In the genomic region with DNA sequence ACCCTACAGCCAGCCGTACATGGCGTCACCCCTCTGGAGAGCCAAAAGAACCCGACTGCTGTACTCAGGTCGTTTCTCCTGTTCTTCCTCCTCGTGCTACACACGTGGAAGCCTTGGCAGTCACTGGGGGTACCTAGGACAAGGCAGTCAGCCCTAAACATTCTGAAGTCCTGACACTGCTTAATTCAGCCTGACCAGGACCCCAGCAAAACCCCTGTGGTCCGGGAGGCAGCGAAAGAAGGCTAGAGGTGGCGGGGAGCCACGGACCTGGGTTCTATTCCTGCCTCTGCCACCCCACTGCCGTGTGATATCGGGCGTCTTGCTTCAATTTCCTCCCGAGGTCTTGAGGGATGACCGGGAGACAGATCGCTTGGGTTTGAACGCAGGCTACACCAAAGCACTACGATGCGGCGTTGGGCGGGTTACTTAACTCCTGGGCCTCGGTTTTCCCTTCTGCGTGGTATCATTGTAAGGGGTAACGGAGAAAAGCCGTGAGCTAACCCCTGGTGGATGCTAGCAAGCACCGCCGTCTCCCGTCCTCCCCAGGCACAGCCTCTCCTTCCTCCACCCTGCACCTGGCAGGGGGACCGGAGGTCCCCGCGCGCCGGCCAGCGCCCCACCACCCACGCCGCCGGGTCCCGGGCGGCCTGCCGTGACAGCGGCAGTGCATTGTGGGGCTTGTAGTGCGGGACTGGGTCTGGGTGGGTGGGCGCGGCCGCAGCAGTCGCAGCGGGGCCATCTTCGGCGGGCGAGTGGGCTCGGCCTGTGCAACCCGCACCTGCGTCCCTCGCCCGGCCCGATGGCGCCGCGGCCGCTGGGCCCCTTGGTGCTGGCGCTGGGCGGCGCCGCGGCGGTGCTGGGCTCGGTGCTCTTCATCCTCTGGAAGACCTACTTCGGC, we compare ENCODE assay signal across 8 cellular contexts. TPM values are rescaled to one million over a fixed set of nuclear protein-coding genes. Genes with fewer than 3 reads are reported as not detected.
DNase-seq lines count a peak whose midpoint lies in the region; ATAC-seq and TF ChIP-seq lines count a peak whose summit lies in the region.

TSS of gene ARL10 (plus strand) at position 723 of the 898 bp plus-strand sequence. CDS start at position 800, 77 bp downstream.

- intact Hi-C loops in CD4-positive, alpha-beta memory T cell (cut with micrococcal nuclease), result loop anchor here (1.0 kb wide), 1 partner anchor 23 kb away; the partner anchor contains the start of genes HIGD2A and NOP16
- intact Hi-C loops in heart left ventricle (cut with DNase I) (loop anchor here in 4 of 10 donors (5.0 to 10.0 kb wide), 5 partner anchors 32 to 280 kb away; partner anchors contain the start of genes CLTB (in 2 of the 4), FAF2 (in 1 of the 4), RNF44 (in 1 of the 4) and TSPAN17 (in 1 of the 4)), upper lobe of right lung (cut with DNase I) (no loop called here)

- H3K36me3 Mint-ChIP-seq in CD4-positive, alpha-beta memory T cell, result peaks cover 0 to 32% of the 10 kb centered on the region in 2 donors
- peaks cover 9 to 19% (median 12%) of the 10 kb centered on the region in 3 experiments for H3K36me3 Mint-ChIP-seq in H9 (ENCODE audit: insufficient read depth in 1 of 3, low read depth in 3 of 3)
- H3K36me3 Mint-ChIP-seq in activated naive CD8-positive, alpha-beta T cell, result peaks cover 9% of the 10 kb centered on the region

- no peak within 1 kb of the TSS for H4K91ac ChIP-seq in H9 (ENCODE audit: insufficient read length, low read depth, low read length)
- peak within 1 kb of the TSS; percentile 33 for H4K91ac ChIP-seq in trophoblast cell (ENCODE audit: low read depth, low read length)

- H4K20me1 ChIP-seq in H9 (ENCODE audit: control insufficient read depth, insufficient read depth, insufficient read length), result no peaks in the 10 kb centered on the region

- H3K14ac ChIP-seq in H9 (ENCODE audit: insufficient read depth, low read length), result peak within 1 kb of the TSS; percentile 73
- peak within 1 kb of the TSS; percentile 44 for H3K14ac ChIP-seq in trophoblast cell (ENCODE audit: low read length)

- H3K4me3 Mint-ChIP-seq in CD4-positive, alpha-beta memory T cell, result peak within 1 kb of the TSS; percentile 77 to 86 (median 80)
- peak within 1 kb of the TSS; percentile 64 to 82 for H3K4me3 Mint-ChIP-seq in H9
- peak within 1 kb of the TSS; percentile 85 for H3K4me3 Mint-ChIP-seq in activated naive CD8-positive, alpha-beta T cell

- H3K79me1 ChIP-seq in H9 (ENCODE audit: insufficient read depth, low read depth, low read length, poor library complexity, severe bottlenecking) (no peaks in the 10 kb centered on the region), trophoblast cell (ENCODE audit: low read length) (peaks cover 10% of the 10 kb centered on the region)

- no peak within 1 kb of the TSS for H3K4ac ChIP-seq in H9 (ENCODE audit: low read depth, low read length)
- H3K4ac ChIP-seq in trophoblast cell (ENCODE audit: low read depth, low read length), result no peak within 1 kb of the TSS

- no peak within 1 kb of the TSS for H4K5ac ChIP-seq in H9 (ENCODE audit: insufficient read length, low read depth, low read length)

- CTCF ChIA-PET in CD4-positive, alpha-beta memory T cell (lab: Charles Lee; ENCODE audit: partially characterized antibody), result no interaction called here

- H4K12ac ChIP-seq in trophoblast cell (ENCODE audit: low read depth, low read length), result peak within 1 kb of the TSS; percentile 2

- TF ChIP-seq CTCF in H9 (conservative IDR thresholded peaks at IDR 0.05), result 0 out of 3 replicates have a peak, but pooled peaks have one; percentile 10
- no peak for TF ChIP-seq CTCF in Peyer's patch (IDR thresholded peaks at IDR 0.05)
- no peak for TF ChIP-seq CTCF in heart left ventricle (IDR thresholded peaks at IDR 0.05)
- TF ChIP-seq CTCF in upper lobe of right lung (IDR thresholded peaks at IDR 0.05), result no peak

- peaks cover 2% of the 10 kb centered on the region; the same call in 1 of the 2 replicates for H3K79me2 ChIP-seq in H9 (ENCODE audit: insufficient read depth, low read length)
- peaks cover 7% of the 10 kb centered on the region for H3K79me2 ChIP-seq in trophoblast cell (ENCODE audit: control insufficient read depth, insufficient read depth, low read length, poor library complexity)

- no peaks in the 10 kb centered on the region for H3K9me3 Mint-ChIP-seq in CD4-positive, alpha-beta memory T cell
- no peaks in the 10 kb centered on the region for H3K9me3 Mint-ChIP-seq in H9
- no peaks in the 10 kb centered on the region for H3K9me3 Mint-ChIP-seq in activated naive CD8-positive, alpha-beta T cell (ENCODE audit: low read depth)

- H2BK120ac ChIP-seq in H9 (ENCODE audit: low read depth, low read length, poor library complexity, severe bottlenecking), result no peak within 1 kb of the TSS
- peak within 1 kb of the TSS; percentile 2 for H2BK120ac ChIP-seq in trophoblast cell (ENCODE audit: insufficient read depth, low read length, poor library complexity)

- peaks cover 31% of the 10 kb centered on the region for H3K4me1 ChIP-seq in CD4-positive, alpha-beta memory T cell (ENCODE audit: insufficient read depth, low read length)
- H3K4me1 ChIP-seq in H9 (ENCODE audit: insufficient read depth, low read length), result no peaks in the 10 kb centered on the region
- peaks cover 0 to 25% (median 12%) of the 10 kb centered on the region in 4 donors for H3K4me1 ChIP-seq in Peyer's patch
- H3K4me1 ChIP-seq in heart left ventricle, result peaks cover 0 to 34% (median 19%) of the 10 kb centered on the region in 12 donors
- peaks cover 8 to 12% of the 10 kb centered on the region in 2 experiments for H3K4me1 ChIP-seq in trophoblast cell (ENCODE audit: control insufficient read depth in 1 of 2, insufficient read depth in 2 of 2, low read length in 2 of 2)
- H3K4me1 ChIP-seq in upper lobe of right lung, result peaks cover 17% of the 10 kb centered on the region

- peak; percentile 36 to 64 (median 43) for DNase-seq in CD4-positive, alpha-beta memory T cell
- peak; percentile 43 for DNase-seq in H9
- DNase-seq in Peyer's patch, result peak; percentile 52 to 68 (median 54)
- DNase-seq in heart left ventricle, result peak; percentile 47 to 76 (median 55)
- no peak for DNase-seq in trophoblast cell
- DNase-seq in upper lobe of right lung, result peak; percentile 77
- no peak for DNase-seq in COLO829 (ENCODE audit: low spot score)

- peaks cover 23% of the 10 kb centered on the region for H3K23me2 ChIP-seq in H9 (ENCODE audit: insufficient read length, low read depth, low read length, poor library complexity, severe bottlenecking)

- no peak within 1 kb of the TSS for H3K18ac ChIP-seq in H9 (ENCODE audit: insufficient read length, low read depth, low read length)
- peak within 1 kb of the TSS; percentile 9 for H3K18ac ChIP-seq in trophoblast cell (ENCODE audit: low read length)

- H2AK5ac ChIP-seq in H9 (ENCODE audit: insufficient read length, low read length) (no peak within 1 kb of the TSS), trophoblast cell (ENCODE audit: low read length) (no peak within 1 kb of the TSS)

- H3T11ph ChIP-seq in H9 (ENCODE audit: low read length), result no peak within 1 kb of the TSS

- H3K9me3 ChIP-seq in CD4-positive, alpha-beta memory T cell (ENCODE audit: control insufficient read depth in 1 of 2, low read length in 2 of 2), result no peaks in the 10 kb centered on the region
- H3K9me3 ChIP-seq in H9 (ENCODE audit: control insufficient read depth, low read depth, low read length) (no peaks in the 10 kb centered on the region), Peyer's patch (no peaks in the 10 kb centered on the region), heart left ventricle (no peaks in the 10 kb centered on the region), trophoblast cell (ENCODE audit: insufficient read depth, low read depth, low read length) (peaks cover 5% of the 10 kb centered on the region), upper lobe of right lung (no peaks in the 10 kb centered on the region)

- no CpG with 5 or more reads among the region's 68 CpGs for WGBS in H9 (ENCODE audit: extremely low coverage, insufficient read length, low lambda C conversion rate)
- 11 to 24% (median 17%) methylated on average over 35 to 68 of the region's 68 CpGs for WGBS in heart left ventricle, 4 donors
- no CpG with 5 or more reads among the region's 68 CpGs for WGBS in trophoblast cell (ENCODE audit: extremely low coverage, insufficient coverage, insufficient read length)

- peak within 1 kb of the TSS; percentile 79 for H3K4me2 ChIP-seq in H9 (ENCODE audit: insufficient read depth, insufficient read length, low read length)
- peak within 1 kb of the TSS; percentile 97 for H3K4me2 ChIP-seq in trophoblast cell (ENCODE audit: low read length)

- TF ChIP-seq POLR2A in Peyer's patch (IDR thresholded peaks at IDR 0.05) (no peak), heart left ventricle (IDR thresholded peaks at IDR 0.05) (no peak)

- H4K8ac ChIP-seq in H9 (replicated peaks; ENCODE audit: insufficient read length, low read depth, low read length) (no peak within 1 kb of the TSS), trophoblast cell (ENCODE audit: low read depth, low read length) (peak within 1 kb of the TSS; percentile 73)

- H3K9ac ChIP-seq in H9 (ENCODE audit: extremely low read depth, insufficient read length, low read length) (peak within 1 kb of the TSS; percentile 56), trophoblast cell (ENCODE audit: low read length) (peak within 1 kb of the TSS; percentile 68)

- H3K36me3 ChIP-seq in CD4-positive, alpha-beta memory T cell (ENCODE audit: insufficient read depth, low read length), result no peaks in the 10 kb centered on the region
- H3K36me3 ChIP-seq in Peyer's patch (no peaks in the 10 kb centered on the region), heart left ventricle (peaks cover 0 to 26% (median 17%) of the 10 kb centered on the region in 9 donors), trophoblast cell (ENCODE audit: control insufficient read depth in 1 of 2, insufficient read depth in 2 of 2, low read length in 2 of 2) (peaks cover 4 to 7% of the 10 kb centered on the region in 2 experiments), upper lobe of right lung (peaks cover 7% of the 10 kb centered on the region)

- H3K27ac ChIP-seq in CD4-positive, alpha-beta memory T cell (ENCODE audit: low read depth, low read length), result peak within 1 kb of the TSS; percentile 57
- no peak within 1 kb of the TSS for H3K27ac ChIP-seq in H9 (ENCODE audit: insufficient read length, low read depth, low read length)
- H3K27ac ChIP-seq in Peyer's patch, result peak within 1 kb of the TSS; percentile 9 to 78 (median 66)
- H3K27ac ChIP-seq in heart left ventricle, result peak within 1 kb of the TSS; percentile 33 to 89 (median 80)
- no peak within 1 kb of the TSS for H3K27ac ChIP-seq in trophoblast cell (ENCODE audit: low read depth, low read length)
- peak within 1 kb of the TSS; percentile 58 for H3K27ac ChIP-seq in upper lobe of right lung

- POLR2A ChIA-PET in CD4-positive, alpha-beta memory T cell (lab: Charles Lee; ENCODE audit: partially characterized antibody), result interaction anchor here (0.6 kb wide), 1 partner anchor 169 kb away, joined by 3 read pairs; no protein-coding TSS in a partner anchor

- H3K4me3 ChIP-seq in CD4-positive, alpha-beta memory T cell (ENCODE audit: low read length in 2 of 2), result peak within 1 kb of the TSS; percentile 26 to 57
- H3K4me3 ChIP-seq in Peyer's patch (peak within 1 kb of the TSS; percentile 76 to 94 (median 84)), heart left ventricle (peak within 1 kb of the TSS; percentile 38 to 96 (median 82)), trophoblast cell (ENCODE audit: low read depth, low read length) (peak within 1 kb of the TSS; percentile 84), upper lobe of right lung (peak within 1 kb of the TSS; percentile 87)

- H3K56ac ChIP-seq in H9 (ENCODE audit: insufficient read length, low read depth, low read length), result no peak within 1 kb of the TSS

- H3K4me1 Mint-ChIP-seq in CD4-positive, alpha-beta memory T cell, result peaks cover 17 to 45% (median 30%) of the 10 kb centered on the region in 4 donors
- peaks cover 10 to 12% of the 10 kb centered on the region in 2 experiments for H3K4me1 Mint-ChIP-seq in H9
- peaks cover 16% of the 10 kb centered on the region for H3K4me1 Mint-ChIP-seq in activated naive CD8-positive, alpha-beta T cell (ENCODE audit: low read depth)

- H2AFZ ChIP-seq in H9 (ENCODE audit: low read length) (no peak within 1 kb of the TSS), trophoblast cell (ENCODE audit: insufficient read depth, low read length, poor library complexity) (peak within 1 kb of the TSS; percentile 53)

- no peak within 1 kb of the TSS for H2BK15ac ChIP-seq in H9 (ENCODE audit: low read depth, low read length)

- H2BK5ac ChIP-seq in H9 (ENCODE audit: insufficient read length, low read length) (no peak within 1 kb of the TSS), trophoblast cell (ENCODE audit: low read depth, low read length, poor library complexity) (no peak within 1 kb of the TSS)

- peak in 3 of 4 donors; percentile 26 to 63 (median 54) for ATAC-seq in heart left ventricle
- ATAC-seq in upper lobe of right lung, result peak; percentile 46

- no peaks in the 10 kb centered on the region for H3K27me3 Mint-ChIP-seq in CD4-positive, alpha-beta memory T cell
- peaks cover 55% of the 10 kb centered on the region for H3K27me3 Mint-ChIP-seq in H9 (ENCODE audit: low read depth)
- H3K27me3 Mint-ChIP-seq in activated naive CD8-positive, alpha-beta T cell, result no peaks in the 10 kb centered on the region

- peak within 1 kb of the TSS; percentile 19 to 84 (median 79) for H3K27ac Mint-ChIP-seq in CD4-positive, alpha-beta memory T cell
- no peak within 1 kb of the TSS for H3K27ac Mint-ChIP-seq in H9
- H3K27ac Mint-ChIP-seq in activated naive CD8-positive, alpha-beta T cell, result peak within 1 kb of the TSS; percentile 75

- H2BK12ac ChIP-seq in H9 (ENCODE audit: insufficient read length, low read depth, low read length) (no peak within 1 kb of the TSS), trophoblast cell (ENCODE audit: low read length) (no peak within 1 kb of the TSS)

- no peak within 1 kb of the TSS for H2BK20ac ChIP-seq in H9 (ENCODE audit: low read depth, low read length, poor library complexity, severe bottlenecking)

- H3K23ac ChIP-seq in H9 (ENCODE audit: insufficient read length, low read depth, low read length) (no peak within 1 kb of the TSS), trophoblast cell (ENCODE audit: low read length) (no peak within 1 kb of the TSS)

- no peaks in the 10 kb centered on the region for H3K27me3 ChIP-seq in CD4-positive, alpha-beta memory T cell (ENCODE audit: insufficient read depth, low read length)
- peaks cover 11% of the 10 kb centered on the region; the same call in 1 of the 2 replicates for H3K27me3 ChIP-seq in H9 (ENCODE audit: insufficient read depth, low read length)
- no peaks in the 10 kb centered on the region for H3K27me3 ChIP-seq in Peyer's patch
- no peaks in the 10 kb centered on the region for H3K27me3 ChIP-seq in heart left ventricle
- peaks cover 17% of the 10 kb centered on the region for H3K27me3 ChIP-seq in trophoblast cell (ENCODE audit: insufficient read depth, low read length)
- H3K27me3 ChIP-seq in upper lobe of right lung, result no peaks in the 10 kb centered on the region

RNA-seq across cellular contexts. Expression of gene ARL10, which starts in this region (rescaled TPM):
- total RNA-seq in CD4-positive, alpha-beta memory T cell, result 10 to 100 TPM; 14.7 to 17.9 TPM
- polyA plus RNA-seq in CD4-positive, alpha-beta memory T cell, result 1 to 10 TPM in 1 of 2 donors, under 1 TPM in 1; 0.60 to 1.2 TPM
- total RNA-seq in H9 (2021), result 7.9 and 9.6 TPM in 2 replicates
- total RNA-seq in Peyer's patch, result 1 to 10 TPM in 3 of 4 donors, under 1 TPM in 1; 0.53 to 6.2 (median 2.5) TPM
- 1 to 10 TPM; 2.9 to 8.1 (median 5.4) TPM for total RNA-seq in heart left ventricle
- polyA plus RNA-seq in heart left ventricle, result 1 to 10 TPM; 1.5 to 4.8 TPM
- 3.0 and 3.7 TPM in 2 replicates for polyA plus RNA-seq in trophoblast cell (2013)
- total RNA-seq in upper lobe of right lung, result 7.9 TPM

Comparison
In these comparisons a context has a peak if more than half of its experiments do, and no peak if none do; other contexts are left out.
1. DNase-seq: peak in CD4-positive, alpha-beta memory T cell (5 of 5), H9 (single experiment), Peyer's patch (3 of 3), heart left ventricle (5 of 5) and upper lobe of right lung (single experiment); none in trophoblast cell (0 of 2) and COLO829 (single experiment).
2. H3K27ac ChIP-seq: peak in CD4-positive, alpha-beta memory T cell (single experiment), Peyer's patch (4 of 4), heart left ventricle (12 of 12) and upper lobe of right lung (single experiment); none in H9 (single experiment) and trophoblast cell (single experiment).
3. H3K27ac Mint-ChIP-seq: peak in CD4-positive, alpha-beta memory T cell (7 of 7) and activated naive CD8-positive, alpha-beta T cell (single experiment); none in H9 (0 of 3).
4. Peak in every context shown above with its lines, with median percentiles within 50 percentile points of each other: H3K4me3 ChIP-seq and H3K4me3 Mint-ChIP-seq.